29 cellular contexts compared by ENCODE assay signal in the genomic region with DNA sequence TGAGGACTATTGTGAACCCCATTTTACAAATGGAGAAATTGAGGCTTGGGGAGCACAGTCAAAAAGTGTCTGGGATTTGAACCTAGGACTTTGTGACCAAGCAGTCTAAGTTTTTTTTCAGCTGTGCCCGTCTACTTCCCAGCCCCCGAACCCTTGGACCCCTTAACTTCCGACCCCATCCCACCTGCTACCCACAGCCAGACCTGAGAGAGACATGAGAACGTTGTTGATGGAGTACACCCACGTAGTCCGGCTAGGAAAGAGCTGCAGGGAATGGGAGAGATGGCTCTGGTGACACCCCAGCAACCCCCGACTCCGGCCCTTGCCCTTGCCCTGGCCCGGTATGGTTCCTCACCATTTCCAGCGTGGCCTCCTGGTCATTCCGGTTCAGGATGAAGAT. TPM values are rescaled to one million over a fixed set of nuclear protein-coding genes. Genes with fewer than 3 reads are reported as not detected.
"Had no signal": no experiment of that assay in that cellular context is flagged by ENCODE, and none has a peak within 500 bp of the region (broad histone marks: within the 10 kb centered on the region; RNA-seq: fewer than 3 reads in every experiment).

No MANE protein-coding gene starts in this region.

- DNase-seq: activated CD4-positive, alpha-beta memory T cell treated with anti-CD3 and anti-CD28 coated beads, Interleukin-2, amount 10 ng/mL, durations not matched to agents 7 days and 5 days; activated CD4-positive, alpha-beta T cell treated with anti-CD3 and anti-CD28 coated beads for 1 hour; activated CD4-positive, alpha-beta T cell treated with anti-CD3 and anti-CD28 coated beads for 48 hours; activated CD4-positive, CD25-positive, alpha-beta regulatory T cell; activated CD8-positive, alpha-beta memory T cell treated with anti-CD3 and anti-CD28 coated beads for 24 hours; activated effector memory CD4-positive, alpha-beta T cell treated with anti-CD3 and anti-CD28 coated beads, Interleukin-2, amount 50 U/mL, for 16 hours; activated naive CD4-positive, alpha-beta T cell; activated naive CD4-positive, alpha-beta T cell treated with anti-CD3 and anti-CD28 coated beads, Interleukin-2, amount 50 U/mL, for 16 hours; activated naive CD8-positive, alpha-beta T cell treated with anti-CD3 and anti-CD28 coated beads, Interleukin-2, amount 10 ng/mL, durations not matched to agents 7 days and 5 days; activated T-cell treated with anti-CD3 and anti-CD28 coated beads, Interleukin-2, amount 50 U/mL, for 48 hours; adrenal gland; caudate nucleus; MM.1S; MV-4-11; NCI-H1092; NCI-H1436 treated with DMSO at 0.1 percent for 48 hours; NCI-H1694 treated with DMSO at 0.1 percent for 48 hours; NCI-H2029; NCI-H345; NCI-H524 treated with DMSO at 0.1 percent for 48 hours; SHP77; SJCRH30; T-helper 9 cell had no signal

- H3K4me3 Mint-ChIP-seq: activated CD4-positive, alpha-beta memory T cell treated with anti-CD3 and anti-CD28 coated beads, Interleukin-2, amount 10 ng/mL, durations not matched to agents 7 days and 5 days; activated naive CD8-positive, alpha-beta T cell treated with anti-CD3 and anti-CD28 coated beads, Interleukin-2, amount 10 ng/mL, durations not matched to agents 7 days and 5 days; brain; T-helper 1 cell treated with Interleukin-12 subunit alpha and Interleukin-12 subunit beta and Interleukin-4 antibody, amounts not matched to agents 30 μg/mL and 1 μg/mL, for 36 hours had no signal

- H3K9me3 Mint-ChIP-seq: activated CD4-positive, alpha-beta memory T cell treated with anti-CD3 and anti-CD28 coated beads, Interleukin-2, amount 10 ng/mL, durations not matched to agents 7 days and 5 days; activated naive CD8-positive, alpha-beta T cell treated with anti-CD3 and anti-CD28 coated beads, Interleukin-2, amount 10 ng/mL, durations not matched to agents 7 days and 5 days; brain; T-helper 1 cell treated with Interleukin-12 subunit alpha and Interleukin-12 subunit beta and Interleukin-4 antibody, amounts not matched to agents 30 μg/mL and 1 μg/mL, for 36 hours had no signal

- H3K27ac Mint-ChIP-seq: activated CD4-positive, alpha-beta memory T cell treated with anti-CD3 and anti-CD28 coated beads, Interleukin-2, amount 10 ng/mL, durations not matched to agents 7 days and 5 days; activated naive CD8-positive, alpha-beta T cell treated with anti-CD3 and anti-CD28 coated beads, Interleukin-2, amount 10 ng/mL, durations not matched to agents 7 days and 5 days; brain; T-helper 1 cell treated with Interleukin-12 subunit alpha and Interleukin-12 subunit beta and Interleukin-4 antibody, amounts not matched to agents 30 μg/mL and 1 μg/mL, for 36 hours had no signal

- H3K4me3 ChIP-seq: adrenal gland, SJCRH30, SK-N-MC had no signal

- H3K27me3 ChIP-seq: adrenal gland, SJCRH30 had no signal

- H3K27me3 Mint-ChIP-seq: activated CD4-positive, alpha-beta memory T cell treated with anti-CD3 and anti-CD28 coated beads, Interleukin-2, amount 10 ng/mL, durations not matched to agents 7 days and 5 days; activated naive CD8-positive, alpha-beta T cell treated with anti-CD3 and anti-CD28 coated beads, Interleukin-2, amount 10 ng/mL, durations not matched to agents 7 days and 5 days; brain had no signal

- ATAC-seq: Panc1 had no signal

- H3K36me3 Mint-ChIP-seq: brain had no signal

- H3K36me3 ChIP-seq: adrenal gland, SJCRH30 had no signal

RNA-seq across cellular contexts. Expression of a gene that starts 18.0 kb away (rescaled TPM):
- total RNA-seq: bronchial epithelial cell, RPMI7951 had no signal
